In genomic region chr5:21654-22233, GRCh38 we compare ENCODE assay signal across 14 cellular contexts.
A peak's percentile ranks its signal among the peaks of the same experiment; 100 is the strongest.
DNase-seq lines count a peak whose midpoint lies in the region; ATAC-seq and TF ChIP-seq lines count a peak whose summit lies in the region.
"Had no signal": no experiment of that assay in that cellular context is flagged by ENCODE, and none has a peak within 500 bp of the region (broad histone marks: within the 10 kb centered on the region; RNA-seq: fewer than 3 reads in every experiment).

No MANE protein-coding gene starts in this region.

- H3K9me3 Mint-ChIP-seq in GM23338: no peaks in the 10 kb centered on the region; the same call in 1 of the 3 replicates
- no peaks in the 10 kb centered on the region for H3K9me3 Mint-ChIP-seq in natural killer cell
- H3K9me3 Mint-ChIP-seq: activated B cell treated with CpG ODN at 0.5 μM for 24 hours; activated naive CD4-positive, alpha-beta T cell treated with anti-CD3 and anti-CD28 coated beads for 36 hours had no signal

- H3K4me1 ChIP-seq in GM23338 (ENCODE audit: insufficient read depth) (no peaks in the 10 kb centered on the region), foreskin keratinocyte (no peaks in the 10 kb centered on the region)

- TF ChIP-seq CTCF in GM23338 (conservative IDR thresholded peaks at IDR 0.05; ENCODE audit: low read depth in 2 of 2) (peak; percentile 41 to 45), foreskin keratinocyte (conservative IDR thresholded peaks at IDR 0.05) (peak; percentile 46), natural killer cell (IDR thresholded peaks at IDR 0.05) (no peak)

- no peaks in the 10 kb centered on the region for H4K20me1 ChIP-seq in GM23338 (replicated peaks; ENCODE audit: insufficient read depth)

- H3K4me3 Mint-ChIP-seq in GM23338: no peak overlapping the region
- H3K4me3 Mint-ChIP-seq in natural killer cell: no peak overlapping the region
- H3K4me3 Mint-ChIP-seq: activated B cell treated with CpG ODN at 0.5 μM for 24 hours; activated naive CD4-positive, alpha-beta T cell treated with anti-CD3 and anti-CD28 coated beads for 36 hours; memory B cell had no signal

- H3K4me1 Mint-ChIP-seq in GM23338 (no peaks in the 10 kb centered on the region), natural killer cell (no peaks in the 10 kb centered on the region)
- H3K4me1 Mint-ChIP-seq: activated B cell treated with CpG ODN at 0.5 μM for 24 hours, memory B cell had no signal

- H3K27ac ChIP-seq in GM23338 (ENCODE audit: low read depth) (no peak overlapping the region), foreskin keratinocyte (no peak overlapping the region)

- H3K27ac Mint-ChIP-seq in GM23338: no peak overlapping the region
- H3K27ac Mint-ChIP-seq in natural killer cell: no peak overlapping the region
- H3K27ac Mint-ChIP-seq: activated B cell treated with CpG ODN at 0.5 μM for 24 hours; activated naive CD4-positive, alpha-beta T cell treated with anti-CD3 and anti-CD28 coated beads for 36 hours; memory B cell had no signal

- H3K27me3 Mint-ChIP-seq in GM23338 (ENCODE audit: insufficient read depth, low read depth, poor library complexity) (peaks cover 5% of the 10 kb centered on the region), natural killer cell (ENCODE audit: low read depth in 2 of 2) (peaks cover 7 to 33% of the 10 kb centered on the region in 2 donors)

- H2AFZ ChIP-seq in GM23338: no peak overlapping the region

- H3F3A ChIP-seq in GM23338 (replicated peaks; ENCODE audit: low read depth): no peaks in the 10 kb centered on the region

- no peak overlapping the region for H3K4me3 ChIP-seq in GM23338

- intact Hi-C loops in natural killer cell (cut with micrococcal nuclease): no loop called here

- no peaks in the 10 kb centered on the region for H3K79me2 ChIP-seq in GM23338 (replicated peaks; ENCODE audit: insufficient read depth)

- ATAC-seq in GM23338: no peak
- ATAC-seq in foreskin keratinocyte: no peak
- ATAC-seq in natural killer cell: no peak

- no peaks in the 10 kb centered on the region for H3K27me3 ChIP-seq in GM23338 (ENCODE audit: insufficient read depth)
- H3K27me3 ChIP-seq in foreskin keratinocyte: no peaks in the 10 kb centered on the region

- DNase-seq in A172 (ENCODE audit: low spot score) (peak; percentile 57), GM23338 (ENCODE audit: low spot score) (peak; percentile 37), RKO (ENCODE audit: low spot score) (peak; percentile 59), foreskin keratinocyte (no peak), natural killer cell (no peak), HuH-7.5 (ENCODE audit: low spot score) (no peak), amygdala (lab: John Stamatoyannopoulos, UW) (no peak), NCI-H1694 treated with DMSO at 0.1 percent for 48 hours (lab: John Stamatoyannopoulos, UW) (no peak)
- DNase-seq: activated B cell treated with CpG ODN at 0.5 μM for 24 hours; activated naive CD4-positive, alpha-beta T cell treated with anti-CD3 and anti-CD28 coated beads for 36 hours; COR-L47; GOT3; NCI-H748 treated with DMSO at 0.1 percent for 48 hours had no signal

- no peaks in the 10 kb centered on the region for H3K36me3 ChIP-seq in GM23338 (ENCODE audit: insufficient read depth)

- H3K36me3 Mint-ChIP-seq in GM23338 (ENCODE audit: low read depth) (no peaks in the 10 kb centered on the region), natural killer cell (no peaks in the 10 kb centered on the region)
- H3K36me3 Mint-ChIP-seq: memory B cell had no signal

- H3K4me2 ChIP-seq in GM23338: no peak overlapping the region

- H3K9me2 ChIP-seq in GM23338 (ENCODE audit: insufficient read depth): no peaks in the 10 kb centered on the region

TF ChIP-seq in GM23338, 12 proteins besides CTCF, POLR2A, EP300 and RAD21 (continues in another document):
- no peak for TF ChIP-seq CREB1 (CRISPR knock-in tag; IDR thresholded peaks at IDR 0.05; ENCODE audit: low read depth)
- no peak for TF ChIP-seq ZNF331 (CRISPR knock-in tag; IDR thresholded peaks at IDR 0.05; ENCODE audit: low read depth)
- no peak for TF ChIP-seq ETS1 (IDR thresholded peaks at IDR 0.05)
- no peak for TF ChIP-seq POLR2AphosphoS5 (IDR thresholded peaks at IDR 0.05; ENCODE audit: low read depth)
- TF ChIP-seq, protein P1, sequence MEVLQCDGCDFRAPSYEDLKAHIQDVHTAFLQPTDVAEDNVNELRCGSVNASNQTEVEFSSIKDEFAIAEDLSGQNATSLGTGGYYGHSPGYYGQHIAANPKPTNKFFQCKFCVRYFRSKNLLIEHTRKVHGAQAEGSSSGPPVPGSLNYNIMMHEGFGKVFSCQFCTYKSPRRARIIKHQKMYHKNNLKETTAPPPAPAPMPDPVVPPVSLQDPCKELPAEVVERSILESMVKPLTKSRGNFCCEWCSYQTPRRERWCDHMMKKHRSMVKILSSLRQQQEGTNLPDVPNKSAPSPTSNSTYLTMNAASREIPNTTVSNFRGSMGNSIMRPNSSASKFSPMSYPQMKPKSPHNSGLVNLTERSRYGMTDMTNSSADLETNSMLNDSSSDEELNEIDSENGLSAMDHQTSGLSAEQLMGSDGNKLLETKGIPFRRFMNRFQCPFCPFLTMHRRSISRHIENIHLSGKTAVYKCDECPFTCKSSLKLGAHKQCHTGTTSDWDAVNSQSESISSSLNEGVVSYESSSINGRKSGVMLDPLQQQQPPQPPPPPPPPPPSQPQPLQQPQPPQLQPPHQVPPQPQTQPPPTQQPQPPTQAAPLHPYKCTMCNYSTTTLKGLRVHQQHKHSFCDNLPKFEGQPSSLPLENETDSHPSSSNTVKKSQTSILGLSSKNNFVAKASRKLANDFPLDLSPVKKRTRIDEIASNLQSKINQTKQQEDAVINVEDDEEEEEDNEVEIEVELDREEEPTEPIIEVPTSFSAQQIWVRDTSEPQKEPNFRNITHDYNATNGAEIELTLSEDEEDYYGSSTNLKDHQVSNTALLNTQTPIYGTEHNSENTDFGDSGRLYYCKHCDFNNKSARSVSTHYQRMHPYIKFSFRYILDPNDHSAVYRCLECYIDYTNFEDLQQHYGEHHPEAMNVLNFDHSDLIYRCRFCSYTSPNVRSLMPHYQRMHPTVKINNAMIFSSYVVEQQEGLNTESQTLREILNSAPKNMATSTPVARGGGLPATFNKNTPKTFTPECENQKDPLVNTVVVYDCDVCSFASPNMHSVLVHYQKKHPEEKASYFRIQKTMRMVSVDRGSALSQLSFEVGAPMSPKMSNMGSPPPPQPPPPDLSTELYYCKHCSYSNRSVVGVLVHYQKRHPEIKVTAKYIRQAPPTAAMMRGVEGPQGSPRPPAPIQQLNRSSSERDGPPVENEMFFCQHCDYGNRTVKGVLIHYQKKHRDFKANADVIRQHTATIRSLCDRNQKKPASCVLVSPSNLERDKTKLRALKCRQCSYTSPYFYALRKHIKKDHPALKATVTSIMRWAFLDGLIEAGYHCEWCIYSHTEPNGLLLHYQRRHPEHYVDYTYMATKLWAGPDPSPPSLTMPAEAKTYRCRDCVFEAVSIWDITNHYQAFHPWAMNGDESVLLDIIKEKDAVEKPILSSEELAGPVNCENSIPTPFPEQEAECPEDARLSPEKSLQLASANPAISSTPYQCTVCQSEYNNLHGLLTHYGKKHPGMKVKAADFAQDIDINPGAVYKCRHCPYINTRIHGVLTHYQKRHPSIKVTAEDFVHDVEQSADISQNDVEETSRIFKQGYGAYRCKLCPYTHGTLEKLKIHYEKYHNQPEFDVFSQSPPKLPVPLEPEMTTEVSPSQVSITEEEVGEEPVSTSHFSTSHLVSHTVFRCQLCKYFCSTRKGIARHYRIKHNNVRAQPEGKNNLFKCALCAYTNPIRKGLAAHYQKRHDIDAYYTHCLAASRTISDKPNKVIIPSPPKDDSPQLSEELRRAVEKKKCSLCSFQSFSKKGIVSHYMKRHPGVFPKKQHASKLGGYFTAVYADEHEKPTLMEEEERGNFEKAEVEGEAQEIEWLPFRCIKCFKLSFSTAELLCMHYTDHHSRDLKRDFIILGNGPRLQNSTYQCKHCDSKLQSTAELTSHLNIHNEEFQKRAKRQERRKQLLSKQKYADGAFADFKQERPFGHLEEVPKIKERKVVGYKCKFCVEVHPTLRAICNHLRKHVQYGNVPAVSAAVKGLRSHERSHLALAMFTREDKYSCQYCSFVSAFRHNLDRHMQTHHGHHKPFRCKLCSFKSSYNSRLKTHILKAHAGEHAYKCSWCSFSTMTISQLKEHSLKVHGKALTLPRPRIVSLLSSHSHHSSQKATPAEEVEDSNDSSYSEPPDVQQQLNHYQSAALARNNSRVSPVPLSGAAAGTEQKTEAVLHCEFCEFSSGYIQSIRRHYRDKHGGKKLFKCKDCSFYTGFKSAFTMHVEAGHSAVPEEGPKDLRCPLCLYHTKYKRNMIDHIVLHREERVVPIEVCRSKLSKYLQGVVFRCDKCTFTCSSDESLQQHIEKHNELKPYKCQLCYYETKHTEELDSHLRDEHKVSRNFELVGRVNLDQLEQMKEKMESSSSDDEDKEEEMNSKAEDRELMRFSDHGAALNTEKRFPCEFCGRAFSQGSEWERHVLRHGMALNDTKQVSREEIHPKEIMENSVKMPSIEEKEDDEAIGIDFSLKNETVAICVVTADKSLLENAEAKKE (CRISPR knock-in tag; IDR thresholded peaks at IDR 0.05): no peak
- TF ChIP-seq ZNF114 (CRISPR knock-in tag; IDR thresholded peaks at IDR 0.05): no peak
- no peak for TF ChIP-seq STAT1 (IDR thresholded peaks at IDR 0.05; ENCODE audit: unreplicated experiment)
- TF ChIP-seq NANOG (IDR thresholded peaks at IDR 0.05; ENCODE audit: borderline replicate concordance): no peak
- no peak for TF ChIP-seq JUNB (IDR thresholded peaks at IDR 0.05; ENCODE audit: unreplicated experiment)

Comparison
In these comparisons a context has a peak if more than half of its experiments do, and no peak if none do; other contexts are left out.
1. DNase-seq: peak in A172 (single experiment), GM23338 (single experiment) and RKO (single experiment); none in foreskin keratinocyte (0 of 2), natural killer cell (single experiment), HuH-7.5 (single experiment), amygdala (0 of 56) and NCI-H1694 treated with DMSO at 0.1 percent for 48 hours (single experiment).